ENCODE assay signal across 22 cellular contexts in the genomic region with DNA sequence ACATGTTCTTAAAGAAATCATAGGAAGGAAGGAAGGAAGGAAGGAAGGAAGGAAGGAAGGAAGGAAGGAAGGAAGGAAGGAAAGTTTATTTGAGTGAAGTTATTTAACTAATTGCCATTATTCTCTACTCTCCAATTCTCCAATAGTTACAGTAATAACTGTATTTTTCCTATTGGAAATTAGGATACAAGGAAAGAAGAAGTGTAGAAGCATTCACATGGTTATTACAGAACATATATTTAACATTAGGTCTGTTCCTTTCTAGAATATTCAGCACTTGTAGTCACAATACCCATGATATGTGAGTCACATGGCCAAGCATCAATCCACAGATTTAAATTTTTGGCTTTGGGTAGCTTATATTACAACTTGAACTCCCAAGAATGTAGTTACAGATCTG.
DNase-seq lines count a peak whose midpoint lies in the region; ATAC-seq, FAIRE-seq and TF ChIP-seq lines count a peak whose summit lies in the region.
"Had no signal": no experiment of that assay in that cellular context is flagged by ENCODE, and none has a peak within 500 bp of the region (broad histone marks: within the 10 kb centered on the region; RNA-seq: fewer than 3 reads in every experiment).

No MANE protein-coding gene starts in this region.

- TF ChIP-seq EP300 in HepG2 (IDR thresholded peaks at IDR 0.05; ENCODE audit: low read depth in 2 of 2, low read length in 2 of 2), result no peak
- no peak for TF ChIP-seq EP300 in HepG2 (CRISPR knock-in tag; IDR thresholded peaks at IDR 0.05; ENCODE audit: borderline replicate concordance)

- TF ChIP-seq CTCF in HepG2 (CRISPR knock-in tag; IDR thresholded peaks at IDR 0.05) (no peak), right lobe of liver (IDR thresholded peaks at IDR 0.05) (no peak), type B pancreatic cell (conservative IDR thresholded peaks at IDR 0.05) (no peak), osteoblast (IDR thresholded peaks at IDR 0.05; ENCODE audit: extremely low read depth, low read depth, low read length) (no peak)

- H3K4me1 ChIP-seq in HepG2 (ENCODE audit: insufficient read depth, low read length) (peaks cover 30% of the 10 kb centered on the region), right lobe of liver (no peaks in the 10 kb centered on the region), endocrine pancreas (ENCODE audit: control insufficient read depth, insufficient read depth, low read length) (peaks cover 10% of the 10 kb centered on the region), mesodermal cell (ENCODE audit: control insufficient read depth, insufficient read depth, low read length, poor library complexity, severe bottlenecking) (peaks cover 10% of the 10 kb centered on the region), osteoblast (ENCODE audit: insufficient read depth, low read length) (no peaks in the 10 kb centered on the region)
- H3K4me1 ChIP-seq: BLaER1 treated with 17β-estradiol and CSF1 and Interleukin-3, amounts not matched to agents 10 nM and 100 nM had no signal

- H3K27ac ChIP-seq in HepG2 (ENCODE audit: extremely low read length, insufficient read depth, low read length) (no peak overlapping the region), right lobe of liver (no peak overlapping the region), mesodermal cell (ENCODE audit: low read depth, low read length, severe bottlenecking) (peak overlapping the region; percentile 82), osteoblast (ENCODE audit: low read depth, low read length) (no peak overlapping the region)
- H3K27ac ChIP-seq: BLaER1 treated with 17β-estradiol and CSF1 and Interleukin-3, amounts not matched to agents 10 nM and 100 nM; HL-60 had no signal

- CTCF ChIA-PET in HepG2 (lab: Yijun Ruan, JAX; ENCODE audit: low intra/inter-chr PET ratio, low total read pairs), result no interaction called here

- peaks cover 4% of the 10 kb centered on the region for H3K27me3 Mint-ChIP-seq in type B pancreatic cell
- H3K27me3 Mint-ChIP-seq: B cell, IgD-negative memory B cell had no signal

- no peak for TF ChIP-seq RAD21 in HepG2 (CRISPR knock-in tag; IDR thresholded peaks at IDR 0.05)

- H3K27ac Mint-ChIP-seq in type B pancreatic cell, result peak overlapping the region; percentile 39
- H3K27ac Mint-ChIP-seq: B cell; CD8-positive, alpha-beta T cell; H9; IgD-negative memory B cell had no signal

- peaks cover 16% of the 10 kb centered on the region for H3K4me1 Mint-ChIP-seq in type B pancreatic cell (ENCODE audit: unreplicated experiment)
- H3K4me1 Mint-ChIP-seq: B cell, IgD-negative memory B cell had no signal

- no peak for DNase-seq in HepG2 (ENCODE audit: low spot score)
- no peak for DNase-seq in right lobe of liver
- no peak for DNase-seq in type B pancreatic cell (ENCODE audit: extremely low spot score, unreplicated experiment)
- DNase-seq in NCI-H748 treated with DMSO at 0.1 percent for 48 hours (lab: John Stamatoyannopoulos, UW), result no peak
- DNase-seq in HT-29 (ENCODE audit: low spot score), result no peak
- DNase-seq in osteoblast (ENCODE audit: insufficient read length, low spot score, missing footprints), result no peak
- DNase-seq: 8988T; CD8-positive, alpha-beta T cell; DMS 273 treated with DMSO at 0.1 percent for 48 hours; DND-41; EL; H9 had no signal

- no peak overlapping the region for H3K9ac ChIP-seq in HepG2 (ENCODE audit: insufficient read depth, low read depth, low read length)
- H3K9ac ChIP-seq in endocrine pancreas (ENCODE audit: control insufficient read depth, insufficient read depth, low read length), result no peak overlapping the region
- H3K9ac ChIP-seq: BLaER1 treated with 17β-estradiol and CSF1 and Interleukin-3, amounts not matched to agents 10 nM and 100 nM had no signal

- H3K9me3 ChIP-seq in HepG2 (ENCODE audit: low read length) (no peaks in the 10 kb centered on the region), right lobe of liver (no peaks in the 10 kb centered on the region), endocrine pancreas (ENCODE audit: control insufficient read depth, low read length) (no peaks in the 10 kb centered on the region), mesodermal cell (ENCODE audit: control insufficient read depth, low read length) (no peaks in the 10 kb centered on the region), osteoblast (ENCODE audit: low read depth, low read length) (no peaks in the 10 kb centered on the region)
- H3K9me3 ChIP-seq: BLaER1 treated with 17β-estradiol and CSF1 and Interleukin-3, amounts not matched to agents 10 nM and 100 nM had no signal

- no peak overlapping the region for H3K4me3 Mint-ChIP-seq in type B pancreatic cell
- H3K4me3 Mint-ChIP-seq: B cell; CD8-positive, alpha-beta T cell; H9; IgD-negative memory B cell had no signal

- no peak overlapping the region for H2AFZ ChIP-seq in HepG2 (ENCODE audit: low read length)
- no peak overlapping the region for H2AFZ ChIP-seq in osteoblast (ENCODE audit: low read length)

- H3K27me3 ChIP-seq in HepG2 (ENCODE audit: control insufficient read depth in 1 of 2, insufficient read depth in 2 of 2, low read length in 2 of 2), result no peaks in the 10 kb centered on the region
- H3K27me3 ChIP-seq in right lobe of liver, result no peaks in the 10 kb centered on the region
- H3K27me3 ChIP-seq in endocrine pancreas (ENCODE audit: control insufficient read depth, insufficient read depth, low read length), result no peaks in the 10 kb centered on the region
- no peaks in the 10 kb centered on the region for H3K27me3 ChIP-seq in osteoblast (ENCODE audit: insufficient read depth, low read length)
- H3K27me3 ChIP-seq: BLaER1 treated with 17β-estradiol and CSF1 and Interleukin-3, amounts not matched to agents 10 nM and 100 nM had no signal

- peaks cover 9% of the 10 kb centered on the region for H3K9me3 Mint-ChIP-seq in type B pancreatic cell
- H3K9me3 Mint-ChIP-seq: H9 had no signal

- POLR2A ChIA-PET in HepG2 (lab: Yijun Ruan, JAX), result no interaction called here

- no peak for FAIRE-seq in HepG2 (lab: Jason Lieb, UNC)
- FAIRE-seq: GM12878, GM19239, H1, HTR-8/SVneo had no signal

- H3K79me2 ChIP-seq in HepG2 (ENCODE audit: insufficient read depth, low read length) (no peaks in the 10 kb centered on the region), osteoblast (ENCODE audit: insufficient read depth, low read length) (no peaks in the 10 kb centered on the region)

- H3K36me3 ChIP-seq in HepG2 (replicated peaks in 1 of 2; ENCODE audit: control insufficient read depth in 1 of 2, insufficient read depth in 2 of 2, low read length in 2 of 2) (no peaks in the 10 kb centered on the region), right lobe of liver (no peaks in the 10 kb centered on the region), endocrine pancreas (ENCODE audit: control insufficient read depth, insufficient read depth, low read length) (no peaks in the 10 kb centered on the region), mesodermal cell (ENCODE audit: control insufficient read depth, insufficient read depth, low read length) (no peaks in the 10 kb centered on the region), osteoblast (ENCODE audit: insufficient read depth, low read length) (no peaks in the 10 kb centered on the region)
- H3K36me3 ChIP-seq: BLaER1 treated with 17β-estradiol and CSF1 and Interleukin-3, amounts not matched to agents 10 nM and 100 nM had no signal

- intact Hi-C loops in HepG2 (cut with micrococcal nuclease; ENCODE audit: unreplicated experiment), result loop anchor here (5.0 kb wide), 1 partner anchor 57 kb away; no protein-coding TSS in a partner anchor
- intact Hi-C loops in right lobe of liver (cut with DNase I), result no loop called here

- H4K20me1 ChIP-seq in HepG2 (ENCODE audit: insufficient read depth, low read length) (no peaks in the 10 kb centered on the region), osteoblast (ENCODE audit: insufficient read depth, low read length) (no peaks in the 10 kb centered on the region)
- H4K20me1 ChIP-seq: BLaER1 treated with 17β-estradiol and CSF1 and Interleukin-3, amounts not matched to agents 10 nM and 100 nM had no signal

- ATAC-seq in HepG2 (no peak), right lobe of liver (no peak)
- ATAC-seq: CD8-positive, alpha-beta T cell; GM12878 had no signal

- BruUV-seq in HepG2 (replicated peaks; lab: Mats Ljungman, UMichigan), result no TSS peak

- in situ Hi-C loops in HepG2 (cut with HindIII; ENCODE audit: extremely low pct_ligation_motif_present, low pct_unique_long_range_greater_than_20kb), result no loop called here

- peaks cover 7% of the 10 kb centered on the region for H3K36me3 Mint-ChIP-seq in type B pancreatic cell
- H3K36me3 Mint-ChIP-seq: CD8-positive, alpha-beta T cell; IgD-negative memory B cell had no signal

- TF ChIP-seq POLR2A in HepG2 (IDR thresholded peaks at IDR 0.05; ENCODE audit: insufficient read depth in 1 of 2, low read depth in 2 of 2, low read length in 2 of 2) (no peak), right lobe of liver (IDR thresholded peaks at IDR 0.05) (no peak)

- H3K4me3 ChIP-seq in HepG2 (replicated peaks in 1 of 3; ENCODE audit: insufficient read depth in 1 of 3, low read depth in 2 of 3, low read length in 3 of 3) (no peak overlapping the region), right lobe of liver (no peak overlapping the region), endocrine pancreas (ENCODE audit: control insufficient read depth, insufficient read depth, low read length) (peak overlapping the region; percentile 24), mesodermal cell (ENCODE audit: extremely low read depth, insufficient read depth, low read length, poor library complexity, severe bottlenecking) (no peak overlapping the region), osteoblast (ENCODE audit: insufficient read depth, low read length) (no peak overlapping the region)
- H3K4me3 ChIP-seq: BLaER1 treated with 17β-estradiol and CSF1 and Interleukin-3, amounts not matched to agents 10 nM and 100 nM; GM12878 had no signal

- 0 out of 2 replicates have a peak overlapping the region, but pooled peaks have one; percentile 46 for H3K4me2 ChIP-seq in HepG2 (ENCODE audit: low read depth, low read length)
- no peak overlapping the region for H3K4me2 ChIP-seq in osteoblast (ENCODE audit: insufficient read depth, low read length)
- H3K4me2 ChIP-seq: BLaER1 treated with 17β-estradiol and CSF1 and Interleukin-3, amounts not matched to agents 10 nM and 100 nM had no signal

TF ChIP-seq in HepG2, 621 proteins besides CTCF, POLR2A, EP300 and RAD21 (continues in another document):
- TF ChIP-seq CCDC6 (CRISPR knock-in tag; IDR thresholded peaks at IDR 0.05) (no peak), ZNF30 (CRISPR knock-in tag; IDR thresholded peaks at IDR 0.05) (no peak)
- TF ChIP-seq, protein P1, sequence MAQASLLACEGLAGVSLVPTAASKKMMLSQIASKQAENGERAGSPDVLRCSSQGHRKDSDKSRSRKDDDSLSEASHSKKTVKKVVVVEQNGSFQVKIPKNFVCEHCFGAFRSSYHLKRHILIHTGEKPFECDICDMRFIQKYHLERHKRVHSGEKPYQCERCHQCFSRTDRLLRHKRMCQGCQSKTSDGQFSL (CRISPR knock-in tag; IDR thresholded peaks at IDR 0.05), result no peak
